In the genomic region with DNA sequence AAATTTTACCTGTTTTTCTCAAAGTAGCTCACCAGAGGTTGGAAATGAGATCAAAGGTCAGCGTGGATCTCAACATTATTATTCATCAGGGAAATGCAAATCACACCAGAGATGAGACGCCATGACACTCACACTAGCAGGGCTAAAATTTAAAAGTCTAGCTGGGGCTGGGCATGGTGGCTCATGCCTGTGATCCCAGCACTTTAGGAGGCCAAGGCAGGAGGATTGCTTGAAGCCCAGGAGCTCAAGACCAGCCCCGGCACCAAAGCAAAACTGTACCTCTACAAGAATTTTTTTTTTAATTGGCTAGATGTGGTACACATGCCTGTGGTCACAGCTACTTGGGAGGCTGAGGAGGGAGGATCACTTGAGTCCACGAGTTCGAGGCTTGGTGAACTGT, we compare ENCODE assay signal across 24 cellular contexts.
"Had no signal": no experiment of that assay in that cellular context is flagged by ENCODE, and none has a peak within 500 bp of the region (broad histone marks: within the 10 kb centered on the region; RNA-seq: fewer than 3 reads in every experiment).

No MANE protein-coding gene starts in this region.

- H3K36me3 ChIP-seq: gastrocnemius medialis, ovary, right lobe of liver, thoracic aorta, tibial nerve, upper lobe of left lung, uterus had no signal

- H3K27ac ChIP-seq: dorsolateral prefrontal cortex, epithelial cell of prostate, gastrocnemius medialis, ovary, right lobe of liver, thoracic aorta, tibial nerve, upper lobe of left lung, uterus had no signal

- H3K27ac Mint-ChIP-seq: natural killer cell; stimulated activated effector memory CD8-positive, alpha-beta T cell treated with anti-CD3 and anti-CD28 coated beads, Interleukin-12 subunit alpha, Interleukin-12 subunit beta, amount 100 ng/mL, for 72 hours had no signal

- ATAC-seq: esophagus mucosa; gastrocnemius medialis; left lobe of liver; natural killer cell; right lobe of liver; stimulated activated effector memory CD8-positive, alpha-beta T cell treated with anti-CD3 and anti-CD28 coated beads, Interleukin-12 subunit alpha, Interleukin-12 subunit beta, amount 100 ng/mL, for 72 hours; stimulated activated naive CD8-positive, alpha-beta T cell treated with anti-CD3 and anti-CD28 coated beads, Interleukin-15, Interleukin-2, amounts not matched to agents 100 U/mL and 50 U/mL, for 24 hours had no signal

- H3K36me3 Mint-ChIP-seq: stimulated activated effector memory CD8-positive, alpha-beta T cell treated with anti-CD3 and anti-CD28 coated beads, Interleukin-12 subunit alpha, Interleukin-12 subunit beta, amount 100 ng/mL, for 72 hours had no signal

- H3K9me3 ChIP-seq: gastrocnemius medialis, ovary, right lobe of liver had no signal

- H3K4me3 ChIP-seq: dorsolateral prefrontal cortex, gastrocnemius medialis, lung, ovary, right lobe of liver, smooth muscle cell, thoracic aorta, tibial nerve, upper lobe of left lung, uterus had no signal

- H3K4me1 ChIP-seq: gastrocnemius medialis, right lobe of liver, tibial nerve, upper lobe of left lung, uterus had no signal

- H3K27me3 ChIP-seq: ovary, right lobe of liver, tibial nerve, upper lobe of left lung, uterus had no signal

- H3K4me1 Mint-ChIP-seq: natural killer cell had no signal

- H3K4me3 Mint-ChIP-seq: natural killer cell; stimulated activated effector memory CD8-positive, alpha-beta T cell treated with anti-CD3 and anti-CD28 coated beads, Interleukin-12 subunit alpha, Interleukin-12 subunit beta, amount 100 ng/mL, for 72 hours had no signal

- DNase-seq: effector CD4-positive, alpha-beta T cell; foreskin fibroblast; gastrocnemius medialis; mesendoderm; natural killer cell; occipital lobe; ovary; retina; stimulated activated CD4-positive, alpha-beta T cell treated with anti-CD3 and anti-CD28 coated beads, Interleukin-2, amount 100 ng/mL, for 24 hours; stimulated activated CD4-positive, alpha-beta T cell treated with anti-CD3 and anti-CD28 coated beads, Interleukin-4, amount 100 ng/mL, for 24 hours; stimulated activated naive CD8-positive, alpha-beta T cell treated with anti-CD3 and anti-CD28 coated beads, Interleukin-15, Interleukin-2, amounts not matched to agents 100 U/mL and 50 U/mL, for 24 hours; substantia nigra had no signal
